33 cellular contexts compared by ENCODE assay signal in genomic region chr6:42263165-42263852, GRCh38. TPM values are rescaled to one million over a fixed set of nuclear protein-coding genes. Genes with fewer than 3 reads are reported as not detected.
DNase-seq lines count a peak whose midpoint lies in the region; ATAC-seq, FAIRE-seq and TF ChIP-seq lines count a peak whose summit lies in the region.
"Had no signal": no experiment of that assay in that cellular context is flagged by ENCODE, and none has a peak within 500 bp of the region (broad histone marks: within the 10 kb centered on the region; RNA-seq: fewer than 3 reads in every experiment).

No MANE protein-coding gene starts in this region.

- H2AFZ ChIP-seq in GM23338 (no peak overlapping the region), H1 (ENCODE audit: low read length) (no peak overlapping the region)

- H2AK5ac ChIP-seq in H1 (ENCODE audit: low read depth, low read length), result no peak overlapping the region

- no peak overlapping the region for H2BK5ac ChIP-seq in H1 (ENCODE audit: low read depth, low read length)

- H3K9me3 Mint-ChIP-seq in GM23338 (no peaks in the 10 kb centered on the region), nephron (no peaks in the 10 kb centered on the region)
- H3K9me3 Mint-ChIP-seq: activated naive CD4-positive, alpha-beta T cell treated with anti-CD3 and anti-CD28 coated beads, Interleukin-2, amount 10 ng/mL, durations not matched to agents 7 days and 5 days; HFFc6; natural killer cell; T-helper 1 cell treated with Interleukin-12 subunit alpha and Interleukin-12 subunit beta and Interleukin-4 antibody, amounts not matched to agents 30 μg/mL and 1 μg/mL, for 36 hours had no signal

- no peak overlapping the region for H3K4ac ChIP-seq in H1 (replicated peaks; ENCODE audit: insufficient read length, low read depth, low read length)

- H3K4me2 ChIP-seq in GM23338 (no peak overlapping the region), H1 (ENCODE audit: insufficient read depth in 1 of 2, low read depth in 2 of 2, low read length in 2 of 2) (no peak overlapping the region)

- no peaks in the 10 kb centered on the region for H3K79me2 ChIP-seq in GM23338 (replicated peaks; ENCODE audit: insufficient read depth)
- H3K79me2 ChIP-seq in H1 (ENCODE audit: control insufficient read depth in 1 of 2, insufficient read depth in 2 of 2, low read length in 2 of 2), result no peaks in the 10 kb centered on the region

- H3K36me3 Mint-ChIP-seq in GM23338 (ENCODE audit: low read depth) (peaks cover 25% of the 10 kb centered on the region), nephron (ENCODE audit: low read depth) (peaks cover 22% of the 10 kb centered on the region)
- H3K36me3 Mint-ChIP-seq: natural killer cell had no signal

- TF ChIP-seq POLR2A in H1 (IDR thresholded peaks at IDR 0.05; ENCODE audit: control extremely low read depth in 1 of 2, low read depth in 2 of 2, low read length in 2 of 2), result no peak
- no peak for TF ChIP-seq POLR2A in tibial nerve (IDR thresholded peaks at IDR 0.05)

- H3K27ac Mint-ChIP-seq in GM23338, result no peak overlapping the region
- H3K27ac Mint-ChIP-seq in nephron, result peak overlapping the region in 2 of 3 experiments; percentile 74 to 75
- H3K27ac Mint-ChIP-seq: activated naive CD4-positive, alpha-beta T cell treated with anti-CD3 and anti-CD28 coated beads, Interleukin-2, amount 10 ng/mL, durations not matched to agents 7 days and 5 days; HFFc6; progenitor cell of endocrine pancreas; T-helper 1 cell treated with Interleukin-12 subunit alpha and Interleukin-12 subunit beta and Interleukin-4 antibody, amounts not matched to agents 30 μg/mL and 1 μg/mL, for 36 hours had no signal

- H3K9me2 ChIP-seq in GM23338 (ENCODE audit: insufficient read depth), result no peaks in the 10 kb centered on the region

- ATAC-seq in GM23338, result peak; percentile 19
- no peak for ATAC-seq in HG02588 (IDR thresholded peaks at IDR 0.05; ENCODE audit: unreplicated experiment)
- ATAC-seq: left lung, natural killer cell had no signal

- no peak overlapping the region for H2BK15ac ChIP-seq in H1 (ENCODE audit: low read length)

- H3K4me1 Mint-ChIP-seq in GM23338 (peaks cover 29% of the 10 kb centered on the region), nephron (peaks cover 29% of the 10 kb centered on the region)
- H3K4me1 Mint-ChIP-seq: activated naive CD4-positive, alpha-beta T cell treated with anti-CD3 and anti-CD28 coated beads, Interleukin-2, amount 10 ng/mL, durations not matched to agents 7 days and 5 days had no signal

- H3K4me3 ChIP-seq in GM23338, result no peak overlapping the region
- H3K4me3 ChIP-seq in HEK293 (ENCODE audit: low read depth, low read length), result no peak overlapping the region
- no peak overlapping the region for H3K4me3 ChIP-seq in H1 (ENCODE audit: extremely low read depth in 1 of 4, insufficient read depth in 2 of 4, low read depth in 3 of 4, low read length in 4 of 4)
- H3K4me3 ChIP-seq in tibial nerve, result no peak overlapping the region
- H3K4me3 ChIP-seq: cardiac muscle cell, coronary artery, esophagus muscularis mucosa, left lung, sigmoid colon, SJSA1, vagina had no signal

- no peak overlapping the region for H4K91ac ChIP-seq in H1 (replicated peaks; ENCODE audit: insufficient read length, low read length)

- no peak overlapping the region for H4K5ac ChIP-seq in H1 (ENCODE audit: insufficient read length, low read depth, low read length)

- peaks cover 10% of the 10 kb centered on the region; the same call in 1 of the 2 replicates for H3K36me3 ChIP-seq in GM23338 (ENCODE audit: insufficient read depth)
- no peaks in the 10 kb centered on the region for H3K36me3 ChIP-seq in HEK293 (ENCODE audit: control insufficient read depth in 2 of 2, insufficient read depth in 1 of 2, low read length in 2 of 2)
- H3K36me3 ChIP-seq in H1 (ENCODE audit: control insufficient read depth in 2 of 4, insufficient read depth in 4 of 4, low read length in 3 of 4), result peaks cover 0 to 9% (median 1%) of the 10 kb centered on the region in 4 experiments; a peak in 3 of 8 replicates
- peaks cover 0 to 20% (median 0%) of the 10 kb centered on the region in 3 donors for H3K36me3 ChIP-seq in tibial nerve
- H3K36me3 ChIP-seq: cardiac muscle cell had no signal

- H2BK12ac ChIP-seq in H1 (ENCODE audit: low read depth, low read length), result no peak overlapping the region

- peak in 1 of 2 experiments; percentile 13; a peak in 1 of 4 replicates for TF ChIP-seq RAD21 in H1 (IDR thresholded peaks at IDR 0.05 in 1 of 2, conservative IDR thresholded peaks at IDR 0.05 in 1 of 2; ENCODE audit: low read depth in 2 of 2, low read length in 2 of 2)

- peaks cover 14% of the 10 kb centered on the region for H3K27me3 Mint-ChIP-seq in GM23338 (ENCODE audit: insufficient read depth, low read depth, poor library complexity)
- H3K27me3 Mint-ChIP-seq in nephron (ENCODE audit: low read depth), result peaks cover 14% of the 10 kb centered on the region
- H3K27me3 Mint-ChIP-seq: activated naive CD4-positive, alpha-beta T cell treated with anti-CD3 and anti-CD28 coated beads, Interleukin-2, amount 10 ng/mL, durations not matched to agents 7 days and 5 days; progenitor cell of endocrine pancreas had no signal

- TF ChIP-seq CTCF in GM23338 (conservative IDR thresholded peaks at IDR 0.05; ENCODE audit: low read depth in 2 of 2), result peak in 1 of 2 experiments; percentile 30; a peak in 2 of 4 replicates
- no peak for TF ChIP-seq CTCF in HEK293 (tag by site-specific recombination; IDR thresholded peaks at IDR 0.05)
- TF ChIP-seq CTCF in H1 (IDR thresholded peaks at IDR 0.05; ENCODE audit: control extremely low read depth in 1 of 3, insufficient read depth in 1 of 3, low read depth in 1 of 3, low read length in 3 of 3), result peak in 1 of 3 experiments; percentile 3; a peak in 1 of 4 replicates
- TF ChIP-seq CTCF in nephron (IDR thresholded peaks at IDR 0.05; ENCODE audit: unreplicated experiment in 3 of 3), result peak in 1 of 3 experiments; percentile 21
- TF ChIP-seq CTCF in tibial nerve (IDR thresholded peaks at IDR 0.05), result no peak

- 94% methylated on average over 21 of the region's 24 CpGs; no CpG with 5 or more reads in 1 of the 2 experiments for WGBS in H1 (ENCODE audit: extremely low coverage in 1 of 2, insufficient coverage in 1 of 2, insufficient read length in 1 of 2, insufficient replicate concordance in 2 of 2, low coverage in 1 of 2, low lambda C conversion rate in 2 of 2, missing lambda C conversion rate in 1 of 2), 2 experiments
- WGBS in tibial nerve, 2 donors, result 80 to 83% methylated on average over 24 of the region's 24 CpGs

- H3K14ac ChIP-seq in H1 (ENCODE audit: insufficient read length), result no peak overlapping the region

- TF ChIP-seq EP300 in H1 (IDR thresholded peaks at IDR 0.05; ENCODE audit: borderline replicate concordance in 1 of 2, low read depth in 2 of 2, low read length in 2 of 2) (no peak), tibial nerve (IDR thresholded peaks at IDR 0.05) (no peak)

- no peak overlapping the region for H2BK120ac ChIP-seq in H1 (replicated peaks; ENCODE audit: low read depth, low read length)

- POLR2A ChIA-PET in HEK293 (lab: Yijun Ruan, JAX) (interaction anchor here (0.5 to 0.8 kb wide), 2 partner anchors 178 to 284 kb away, joined by 3 read pairs; no protein-coding TSS in a partner anchor), H1 (lab: Charles Lee; ENCODE audit: partially characterized antibody) (interaction anchor here (0.9 kb wide), 1 partner anchor 190 kb away, joined by 4 read pairs; no protein-coding TSS in a partner anchor)

- no peak overlapping the region for H3K18ac ChIP-seq in H1 (ENCODE audit: extremely low read depth, low read length)

- no peak for FAIRE-seq in H1 (lab: Jason Lieb, UNC)
- FAIRE-seq: GM18507 had no signal

- H3K27me3 ChIP-seq in GM23338 (ENCODE audit: insufficient read depth) (no peaks in the 10 kb centered on the region), H1 (replicated peaks in 1 of 4; ENCODE audit: control insufficient read depth in 3 of 4, extremely low read depth in 1 of 4, insufficient read depth in 3 of 4, low read length in 3 of 4) (no peaks in the 10 kb centered on the region), tibial nerve (no peaks in the 10 kb centered on the region)
- H3K27me3 ChIP-seq: cardiac muscle cell, esophagus muscularis mucosa, left lung, sigmoid colon, SJSA1, vagina had no signal

- H4K20me1 ChIP-seq in GM23338 (replicated peaks; ENCODE audit: insufficient read depth) (peaks cover 10% of the 10 kb centered on the region), H1 (replicated peaks in 1 of 2; ENCODE audit: control insufficient read depth in 1 of 2, insufficient read depth in 2 of 2, low read length in 2 of 2) (peaks cover 0 to 1% of the 10 kb centered on the region in 2 experiments)

- H3K9me3 ChIP-seq in HEK293 (ENCODE audit: control insufficient read depth, insufficient read depth, low read depth, low read length) (no peaks in the 10 kb centered on the region), H1 (ENCODE audit: insufficient read depth in 2 of 2, low read depth in 1 of 2, low read length in 1 of 2) (no peaks in the 10 kb centered on the region), tibial nerve (no peaks in the 10 kb centered on the region)
- H3K9me3 ChIP-seq: esophagus muscularis mucosa, left lung, sigmoid colon, SJSA1, vagina had no signal

- H3K56ac ChIP-seq in H1 (replicated peaks; ENCODE audit: insufficient read length, low read depth, low read length), result no peak overlapping the region

- H3K4me3 Mint-ChIP-seq in GM23338 (no peak overlapping the region), nephron (no peak overlapping the region)
- H3K4me3 Mint-ChIP-seq: activated naive CD4-positive, alpha-beta T cell treated with anti-CD3 and anti-CD28 coated beads, Interleukin-2, amount 10 ng/mL, durations not matched to agents 7 days and 5 days; HFFc6; natural killer cell; T-helper 1 cell treated with Interleukin-12 subunit alpha and Interleukin-12 subunit beta and Interleukin-4 antibody, amounts not matched to agents 30 μg/mL and 1 μg/mL, for 36 hours had no signal

- H3K23me2 ChIP-seq in H1 (ENCODE audit: low read depth, low read length), result no peaks in the 10 kb centered on the region

- CTCF ChIA-PET in HEK293 (lab: Yijun Ruan, JAX) (interaction anchor here (0.6 to 5.9 kb wide), 6 partner anchors 16 to 284 kb away, joined by 3 to 47 read pairs (median 5); no protein-coding TSS in a partner anchor), H1 (lab: Charles Lee; ENCODE audit: partially characterized antibody) (interaction anchor here (0.6 to 4.7 kb wide), 15 partner anchors 8 to 284 kb away, joined by 3 to 23 read pairs (median 4); no protein-coding TSS in a partner anchor)

- H2BK20ac ChIP-seq in H1 (ENCODE audit: low read length), result no peak overlapping the region

- H4K8ac ChIP-seq in H1 (ENCODE audit: extremely low read depth, insufficient read depth, low read length), result no peak overlapping the region

- H3K79me1 ChIP-seq in H1 (ENCODE audit: low read depth, low read length), result no peaks in the 10 kb centered on the region; the same call in 1 of the 2 replicates

- peaks cover 2% of the 10 kb centered on the region; the same call in 1 of the 2 replicates for H3F3A ChIP-seq in GM23338 (replicated peaks; ENCODE audit: low read depth)

- no peak overlapping the region for H3K23ac ChIP-seq in H1 (ENCODE audit: insufficient read length)

- DNase-seq in GM23338 (ENCODE audit: low spot score), result peak; percentile 45
- DNase-seq in H1 (ENCODE audit: low read depth in 1 of 2, low spot score in 2 of 2), result no peak
- no peak for DNase-seq in A172 (ENCODE audit: low spot score)
- no peak for DNase-seq in tibial nerve (ENCODE audit: low spot score in 2 of 2)
- DNase-seq in NCI-H82 treated with DMSO at 0.1 percent for 48 hours (lab: John Stamatoyannopoulos, UW; ENCODE audit: unreplicated experiment), result no peak
- DNase-seq: activated CD4-positive, alpha-beta T cell treated with anti-CD3 and anti-CD28 coated beads for 1 hour; activated naive CD4-positive, alpha-beta T cell treated with anti-CD3 and anti-CD28 coated beads, Interleukin-2, amount 10 ng/mL, durations not matched to agents 7 days and 5 days; activated T-cell treated with anti-CD3 and anti-CD28 coated beads, Interleukin-2, amount 50 U/mL, for 48 hours; amygdala; Calu3; DND-41; foreskin melanocyte; HFFc6; Kasumi-1; left lung; natural killer cell; NCI-H1436; NCI-H774; sigmoid colon; stimulated activated CD4-positive, alpha-beta T cell treated with anti-CD3 and anti-CD28 coated beads, Interleukin-4, amount 100 ng/mL, for 4 hours; stimulated activated naive CD4-positive, alpha-beta T cell treated with Interleukin-2 at 50 U/mL for 16 hours had no signal

- H3K27ac ChIP-seq in GM23338 (ENCODE audit: low read depth) (no peak overlapping the region), HEK293 (ENCODE audit: extremely low read depth, low read depth, low read length) (no peak overlapping the region), H1 (ENCODE audit: low read depth, low read length) (no peak overlapping the region), tibial nerve (no peak overlapping the region)
- H3K27ac ChIP-seq: C4-2B, cardiac muscle cell, coronary artery, left lung, sigmoid colon, SJSA1, vagina had no signal

- H3K9ac ChIP-seq in H1 (replicated peaks in 1 of 4; ENCODE audit: extremely low read depth in 1 of 4, low read depth in 3 of 4, low read length in 3 of 4), result no peak overlapping the region

- H3K4me1 ChIP-seq in GM23338 (ENCODE audit: insufficient read depth), result peaks cover 18% of the 10 kb centered on the region
- H3K4me1 ChIP-seq in HEK293 (ENCODE audit: control insufficient read depth, insufficient read depth, low read length), result no peaks in the 10 kb centered on the region
- H3K4me1 ChIP-seq in H1 (replicated peaks in 1 of 4; ENCODE audit: control insufficient read depth in 3 of 4, insufficient read depth in 4 of 4, low read length in 3 of 4), result peaks cover 1 to 11% (median 5%) of the 10 kb centered on the region in 4 experiments
- peaks cover 0 to 45% (median 2%) of the 10 kb centered on the region in 4 donors for H3K4me1 ChIP-seq in tibial nerve
- H3K4me1 ChIP-seq: left lung had no signal

RNA-seq across cellular contexts. Expression of gene MRPS10, which starts 45.6 kb away (rescaled TPM):
- total RNA-seq in GM23338 (2014; rRNA removed; shearing (Covaris generic)), result 42.7 and 49.3 TPM in 2 replicates
- polyA plus RNA-seq in GM23338 (2016; fragmentation: Nextera tagmentation; extraction: Ambion mirVana) (33.7 and 36.2 TPM in 2 replicates), H1 (2011; rRNA removed) (13.2 and 20.5 TPM in 2 replicates)
- total RNA-seq in H1 (2021; fragmentation: NEBNext Ultra II Directional; extraction: Animal tissue kit (Norgen Biotek cat#: 25700)), result 32.0 and 33.6 TPM in 2 replicates
- polyA plus RNA-seq in H1 (2011; cell fraction: cytosol; rRNA removed), result 28.0 TPM
- polyA plus RNA-seq in H1 (2011; cell fraction: nucleus; rRNA removed), result 5.8 TPM
- 17.5 to 26.9 TPM (median 19.3 TPM) in 4 replicates for polyA plus RNA-seq in H1 (2012, experiment 1 of 2)
- polyA plus RNA-seq in H1 (2012, experiment 2 of 2), result 4.3 TPM
- polyA plus RNA-seq in H1 (2013, experiment 1 of 2), result 30.8 TPM
- polyA plus RNA-seq in H1 (2013, experiment 2 of 2), result 33.4 TPM
- 10.7 and 13.1 TPM in 2 replicates for polyA minus RNA-seq in H1 (2011; rRNA and poly(A)+ RNA removed)
- polyA minus RNA-seq in H1 (2011; cell fraction: cytosol; rRNA and poly(A)+ RNA removed), result 8.7 TPM
- polyA minus RNA-seq in H1 (2011; cell fraction: nucleus; rRNA and poly(A)+ RNA removed), result 9.8 TPM
- total RNA-seq in A172 (2014; rRNA removed; shearing (Covaris generic)), result 93.5 and 95.1 TPM in 2 replicates
- 10 to 100 TPM; 20.7 to 30.6 (median 23.6) TPM for total RNA-seq in tibial nerve
